1 cellular context compared by ENCODE assay signal in the genomic region with DNA sequence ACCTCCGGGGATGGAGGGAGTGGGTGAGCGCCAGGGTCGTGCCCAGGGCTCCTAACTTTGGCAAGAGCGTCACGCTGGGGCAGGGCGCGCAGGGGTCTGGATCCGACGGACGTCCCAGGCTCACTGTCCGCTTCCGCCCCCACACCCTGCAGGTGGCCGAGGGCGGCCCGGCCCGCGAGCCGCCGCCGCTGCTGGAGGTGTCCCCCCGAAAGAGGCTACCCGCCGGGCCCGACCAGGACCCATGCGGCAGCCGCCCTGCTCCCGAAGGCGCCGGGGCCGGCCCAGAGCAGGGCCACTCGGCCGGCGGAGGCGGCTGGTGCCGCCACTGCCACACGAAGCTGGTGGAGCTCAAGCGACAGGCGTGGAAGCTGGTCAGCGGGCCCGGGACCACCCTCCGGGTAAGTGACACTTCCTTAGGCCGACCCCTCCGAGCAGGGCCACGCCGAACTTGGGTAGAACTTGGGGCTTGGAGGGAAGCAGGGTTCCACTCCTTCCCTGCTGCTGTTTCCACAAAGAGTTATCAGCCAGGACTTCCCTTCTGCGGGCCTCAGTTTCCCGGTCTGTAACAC.
TF ChIP-seq lines count a peak whose summit lies in the region.

No MANE protein-coding gene starts in this region.

TF ChIP-seq in A549, 52 proteins besides CTCF, POLR2A, EP300 and RAD21 (continued from another document):
- TF ChIP-seq, protein P1, sequence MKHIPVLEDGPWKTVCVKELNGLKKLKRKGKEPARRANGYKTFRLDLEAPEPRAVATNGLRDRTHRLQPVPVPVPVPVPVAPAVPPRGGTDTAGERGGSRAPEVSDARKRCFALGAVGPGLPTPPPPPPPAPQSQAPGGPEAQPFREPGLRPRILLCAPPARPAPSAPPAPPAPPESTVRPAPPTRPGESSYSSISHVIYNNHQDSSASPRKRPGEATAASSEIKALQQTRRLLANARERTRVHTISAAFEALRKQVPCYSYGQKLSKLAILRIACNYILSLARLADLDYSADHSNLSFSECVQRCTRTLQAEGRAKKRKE (CRISPR knock-in tag; IDR thresholded peaks at IDR 0.05; ENCODE audit: low read depth) = no peak
- no peak for TF ChIP-seq ESRRA (IDR thresholded peaks at IDR 0.05; ENCODE audit: borderline replicate concordance, low read length)
- TF ChIP-seq HEYL (CRISPR knock-in tag; IDR thresholded peaks at IDR 0.05) = no peak
- TF ChIP-seq MAFK (IDR thresholded peaks at IDR 0.05; ENCODE audit: partially characterized antibody) = no peak
- TF ChIP-seq MYC (IDR thresholded peaks at IDR 0.05; ENCODE audit: borderline replicate concordance, low read length) = no peak
- no peak for TF ChIP-seq ZC3H11A (IDR thresholded peaks at IDR 0.05)
- no peak for TF ChIP-seq JUNB (IDR thresholded peaks at IDR 0.05)
- no peak for TF ChIP-seq RCOR1 (IDR thresholded peaks at IDR 0.05; ENCODE audit: low read depth, low read length)
- TF ChIP-seq, protein P2, sequence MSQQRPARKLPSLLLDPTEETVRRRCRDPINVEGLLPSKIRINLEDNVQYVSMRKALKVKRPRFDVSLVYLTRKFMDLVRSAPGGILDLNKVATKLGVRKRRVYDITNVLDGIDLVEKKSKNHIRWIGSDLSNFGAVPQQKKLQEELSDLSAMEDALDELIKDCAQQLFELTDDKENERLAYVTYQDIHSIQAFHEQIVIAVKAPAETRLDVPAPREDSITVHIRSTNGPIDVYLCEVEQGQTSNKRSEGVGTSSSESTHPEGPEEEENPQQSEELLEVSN (IDR thresholded peaks at IDR 0.05; ENCODE audit: borderline replicate concordance, low read depth) = no peak
- TF ChIP-seq NFE2L2 (conservative IDR thresholded peaks at IDR 0.05; ENCODE audit: low read length) = no peak
- no peak for TF ChIP-seq HOXB13 (CRISPR knock-in tag; IDR thresholded peaks at IDR 0.05; ENCODE audit: low read depth)
